Comparison of ENCODE assay signal across 19 cellular contexts in the genomic region with DNA sequence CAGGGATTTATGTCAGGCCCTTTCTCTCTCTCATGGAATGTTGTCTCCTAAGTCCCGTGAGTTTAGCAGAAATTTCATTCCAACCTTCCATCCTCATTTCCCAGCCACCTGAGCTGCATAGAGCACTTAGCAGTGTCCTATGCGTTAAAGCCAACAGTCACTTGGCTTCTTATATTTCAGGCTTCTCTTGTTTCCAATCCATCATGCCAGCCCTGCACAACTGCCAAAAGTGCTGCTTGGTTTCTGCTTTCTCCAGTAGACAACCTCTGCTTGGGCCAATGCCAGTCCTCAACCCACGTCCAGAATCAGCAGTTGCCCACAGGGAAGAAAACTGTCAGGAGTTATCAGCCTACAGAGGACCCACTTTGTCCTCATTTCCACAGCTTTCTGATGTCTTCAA. TPM values are rescaled to one million over a fixed set of nuclear protein-coding genes. Genes with fewer than 3 reads are reported as not detected.
"Had no signal": no experiment of that assay in that cellular context is flagged by ENCODE, and none has a peak within 500 bp of the region (broad histone marks: within the 10 kb centered on the region; RNA-seq: fewer than 3 reads in every experiment).

No MANE protein-coding gene starts in this region.

- H3K4me3 Mint-ChIP-seq: activated naive CD8-positive, alpha-beta T cell treated with anti-CD3 and anti-CD28 coated beads, Interleukin-2, amount 10 ng/mL, durations not matched to agents 7 days and 5 days; activated T-helper 1 cell treated with anti-CD3 and anti-CD28 coated beads, Interleukin-12 subunit alpha, Interleukin-12 subunit beta, Interleukin-2, Interleukin-4 antibody, amounts not matched to agents 30 ng/mL and 10 ng/mL and 1 ng/mL, durations not matched to agents 14 hours and 24 hours and 36 hours; effector memory CD8-positive, alpha-beta T cell; neural progenitor cell; stimulated activated naive CD8-positive, alpha-beta T cell treated with anti-CD3 and anti-CD28 coated beads, Interleukin-15, amount 100 ng/mL, for 72 hours had no signal

- H3K4me3 ChIP-seq: neural progenitor cell, testis, upper lobe of right lung had no signal

- H3K36me3 ChIP-seq: brain microvascular endothelial cell, neural progenitor cell, upper lobe of right lung had no signal

- H3K36me3 Mint-ChIP-seq: activated naive CD8-positive, alpha-beta T cell treated with anti-CD3 and anti-CD28 coated beads, Interleukin-2, amount 10 ng/mL, durations not matched to agents 7 days and 5 days; neural progenitor cell had no signal

- H3K27ac ChIP-seq: brain microvascular endothelial cell, epithelial cell of prostate, neural progenitor cell, testis, upper lobe of right lung had no signal

- ATAC-seq: effector memory CD8-positive, alpha-beta T cell; stimulated activated naive CD8-positive, alpha-beta T cell treated with anti-CD3 and anti-CD28 coated beads, Interleukin-15, amount 100 ng/mL, for 72 hours; upper lobe of right lung had no signal

- H3K9me3 ChIP-seq: testis, upper lobe of right lung had no signal

- H3K27ac Mint-ChIP-seq: activated naive CD8-positive, alpha-beta T cell treated with anti-CD3 and anti-CD28 coated beads, Interleukin-2, amount 10 ng/mL, durations not matched to agents 7 days and 5 days; activated T-helper 1 cell treated with anti-CD3 and anti-CD28 coated beads, Interleukin-12 subunit alpha, Interleukin-12 subunit beta, Interleukin-2, Interleukin-4 antibody, amounts not matched to agents 30 ng/mL and 10 ng/mL and 1 ng/mL, durations not matched to agents 14 hours and 24 hours and 36 hours; effector memory CD8-positive, alpha-beta T cell; neural progenitor cell; stimulated activated naive CD8-positive, alpha-beta T cell treated with anti-CD3 and anti-CD28 coated beads, Interleukin-15, amount 100 ng/mL, for 72 hours had no signal

- H3K4me1 Mint-ChIP-seq: activated naive CD8-positive, alpha-beta T cell treated with anti-CD3 and anti-CD28 coated beads, Interleukin-2, amount 10 ng/mL, durations not matched to agents 7 days and 5 days; stimulated activated naive CD8-positive, alpha-beta T cell treated with anti-CD3 and anti-CD28 coated beads, Interleukin-15, amount 100 ng/mL, for 72 hours had no signal

- DNase-seq: activated CD4-positive, alpha-beta T cell treated with anti-CD3 and anti-CD28 coated beads, Interleukin-2, amount 50 U/mL, for 1 hour; activated naive CD8-positive, alpha-beta T cell treated with anti-CD3 and anti-CD28 coated beads, Interleukin-2, amount 10 ng/mL, durations not matched to agents 7 days and 5 days; anterior cingulate cortex; brain microvascular endothelial cell; effector memory CD8-positive, alpha-beta T cell; mesendoderm; stimulated activated CD4-positive, alpha-beta T cell treated with anti-CD3 and anti-CD28 coated beads, Interleukin-1b, Interleukin-23, amount 100 ng/mL, for 48 hours; stimulated activated naive CD8-positive, alpha-beta T cell treated with anti-CD3 and anti-CD28 coated beads, Interleukin-15, amount 100 ng/mL, for 72 hours; T-helper 9 cell; testis; upper lobe of right lung had no signal

- H3K27me3 ChIP-seq: brain microvascular endothelial cell, neural progenitor cell, testis, upper lobe of right lung had no signal

- H3K4me1 ChIP-seq: testis, upper lobe of right lung had no signal

RNA-seq across cellular contexts. Expression of gene KCNIP1, which starts 42.4 kb away (rescaled TPM):
- total RNA-seq: activated CD8-positive, alpha-beta memory T cell treated with anti-CD3 and anti-CD28 coated beads for 36 hours; activated naive CD8-positive, alpha-beta T cell treated with anti-CD3 and anti-CD28 coated beads, Interleukin-2, amount 10 ng/mL, durations not matched to agents 7 days and 5 days; activated T-helper 1 cell treated with anti-CD3 and anti-CD28 coated beads, Interleukin-12 subunit alpha, Interleukin-12 subunit beta, Interleukin-2, Interleukin-4 antibody, amounts not matched to agents 30 ng/mL and 10 ng/mL and 1 ng/mL, durations not matched to agents 14 hours and 24 hours and 36 hours; fibroblast of lung; pulmonary artery endothelial cell had no signal
- polyA plus RNA-seq: fibroblast of lung, keratinocyte, liver had no signal
